In the genomic region with DNA sequence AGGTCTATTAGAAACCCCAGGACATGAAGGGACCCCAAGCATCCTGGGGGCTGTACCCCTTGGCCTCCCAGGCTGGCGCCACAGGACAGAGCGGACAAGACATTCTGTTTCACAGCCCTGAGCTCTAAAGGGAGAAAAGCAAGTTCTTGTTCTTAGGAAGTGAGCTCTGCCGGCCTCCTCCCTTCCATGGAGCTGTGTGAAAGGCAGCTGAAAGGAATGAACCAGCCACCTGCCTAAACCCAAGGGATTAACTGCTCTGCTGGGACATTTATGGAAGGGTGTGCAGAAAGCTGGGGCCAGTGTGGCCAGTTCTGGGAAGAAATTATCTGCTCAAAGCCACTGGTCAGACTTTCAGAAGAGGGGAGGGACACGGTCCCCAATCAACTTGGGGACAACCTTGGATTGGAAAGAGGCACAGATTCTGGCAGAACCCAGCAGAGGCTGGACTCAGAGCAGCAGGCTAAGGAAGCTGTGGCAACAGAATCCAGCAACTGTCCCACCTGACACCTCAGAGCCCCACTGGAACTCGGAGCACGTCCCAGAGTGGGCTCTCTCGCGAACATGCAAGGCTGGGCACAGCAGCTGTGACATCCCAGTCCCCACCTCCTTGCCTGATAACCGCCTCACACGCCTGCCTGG, we compare ENCODE assay signal across 9 cellular contexts. TPM values are rescaled to one million over a fixed set of nuclear protein-coding genes. Genes with fewer than 3 reads are reported as not detected.
DNase-seq lines count a peak whose midpoint lies in the region; ATAC-seq and TF ChIP-seq lines count a peak whose summit lies in the region.
"Had no signal": no experiment of that assay in that cellular context is flagged by ENCODE, and none has a peak within 500 bp of the region (broad histone marks: within the 10 kb centered on the region; RNA-seq: fewer than 3 reads in every experiment).

No MANE protein-coding gene starts in this region.

- H3K27ac ChIP-seq in OCI-LY1 (ENCODE audit: low read depth, low read length, poor library complexity, severe bottlenecking) = peak overlapping the region; percentile 81

- H3K27me3 ChIP-seq in OCI-LY1 (ENCODE audit: insufficient read depth, low read length) = no peaks in the 10 kb centered on the region

- H3K36me3 ChIP-seq in OCI-LY1 (ENCODE audit: insufficient read depth, low read length) = peaks cover 49% of the 10 kb centered on the region

- H3K27me3 Mint-ChIP-seq in effector memory CD8-positive, alpha-beta T cell = no peaks in the 10 kb centered on the region
- no peaks in the 10 kb centered on the region for H3K27me3 Mint-ChIP-seq in nephron progenitor cell (ENCODE audit: low read depth, poor library complexity)

- H3K4me1 ChIP-seq in OCI-LY1 (ENCODE audit: insufficient read depth, low read length, severe bottlenecking) = peaks cover 56% of the 10 kb centered on the region

- peak overlapping the region; percentile 92 to 98 for H3K27ac Mint-ChIP-seq in effector memory CD8-positive, alpha-beta T cell
- no peak overlapping the region for H3K27ac Mint-ChIP-seq in nephron progenitor cell

- H3K36me3 Mint-ChIP-seq in effector memory CD8-positive, alpha-beta T cell (ENCODE audit: insufficient read depth) = peaks cover 56% of the 10 kb centered on the region
- H3K36me3 Mint-ChIP-seq in nephron progenitor cell (ENCODE audit: low read depth) = peaks cover 10% of the 10 kb centered on the region

- TF ChIP-seq CTCF in OCI-LY1 (IDR thresholded peaks at IDR 0.05; ENCODE audit: low read length) (no peak), nephron progenitor cell (IDR thresholded peaks at IDR 0.05) (no peak)

- no peaks in the 10 kb centered on the region for H4K20me1 ChIP-seq in OCI-LY1 (ENCODE audit: insufficient read depth, low read length)

- peak overlapping the region; percentile 94 to 96 for H3K4me3 Mint-ChIP-seq in effector memory CD8-positive, alpha-beta T cell
- H3K4me3 Mint-ChIP-seq in nephron progenitor cell = peak overlapping the region; percentile 90

- H3K9ac ChIP-seq in OCI-LY1 (ENCODE audit: low read length) = peak overlapping the region; percentile 95

- H3K79me2 ChIP-seq in OCI-LY1 (ENCODE audit: insufficient read depth, low read length) = peaks cover 27% of the 10 kb centered on the region

- H3F3A ChIP-seq in OCI-LY1 (ENCODE audit: insufficient read depth, low read length) = no peaks in the 10 kb centered on the region

- H3K4me2 ChIP-seq in OCI-LY1 (ENCODE audit: low read length) = peak overlapping the region; percentile 99

- no peak overlapping the region for H2AFZ ChIP-seq in OCI-LY1 (ENCODE audit: low read length)

- ATAC-seq in GM19023 (IDR thresholded peaks at IDR 0.05; ENCODE audit: unreplicated experiment) = peak; percentile 3
- ATAC-seq in effector memory CD8-positive, alpha-beta T cell (replicated peaks) = no peak
- ATAC-seq in GM21367 (IDR thresholded peaks at IDR 0.05; ENCODE audit: unreplicated experiment) = no peak

- no peak for DNase-seq in effector memory CD8-positive, alpha-beta T cell
- DNase-seq in nephron progenitor cell (peak; percentile 33), mesenteric fat pad (ENCODE audit: low spot score) (no peak), NCI-H748 (lab: John Stamatoyannopoulos, UW; ENCODE audit: unreplicated experiment) (no peak)
- no peak for DNase-seq in effector CD8-positive, alpha-beta T cell (lab: John Stamatoyannopoulos, UW)

- H3K4me3 ChIP-seq in OCI-LY1 (ENCODE audit: low read depth, low read length, poor library complexity, severe bottlenecking) = peak overlapping the region; percentile 78

- H3K9me3 ChIP-seq in OCI-LY1 (ENCODE audit: low read length) = no peaks in the 10 kb centered on the region

- H3K4me1 Mint-ChIP-seq in effector memory CD8-positive, alpha-beta T cell (ENCODE audit: low read depth in 2 of 2) = peaks cover 34 to 44% of the 10 kb centered on the region in 2 donors
- peaks cover 71% of the 10 kb centered on the region for H3K4me1 Mint-ChIP-seq in nephron progenitor cell

- no peaks in the 10 kb centered on the region for H3K9me3 Mint-ChIP-seq in effector memory CD8-positive, alpha-beta T cell
- H3K9me3 Mint-ChIP-seq in nephron progenitor cell = no peaks in the 10 kb centered on the region

- H3K9me2 ChIP-seq in OCI-LY1 (ENCODE audit: low read depth, low read length) = no peaks in the 10 kb centered on the region

RNA-seq across cellular contexts. Expression of a gene that starts 2.1 kb away (rescaled TPM):
- total RNA-seq in mesenteric fat pad = 23.4 TPM

RNA-seq across cellular contexts. Expression of a gene that starts 13.0 kb away (rescaled TPM):
- 13.3 TPM for total RNA-seq in mesenteric fat pad

RNA-seq across cellular contexts. Expression of a gene that starts 20.7 kb away (rescaled TPM):
- 18.9 TPM for total RNA-seq in mesenteric fat pad

RNA-seq across cellular contexts. Expression of a gene that starts 24.1 kb away (rescaled TPM):
- 13.3 TPM for total RNA-seq in mesenteric fat pad

RNA-seq across cellular contexts. Expression of a gene that starts 45.4 kb away (rescaled TPM):
- not detected for total RNA-seq in mesenteric fat pad
- total RNA-seq: SK-MEL-5 had no signal
